12 cellular contexts compared by ENCODE assay signal in the genomic region with DNA sequence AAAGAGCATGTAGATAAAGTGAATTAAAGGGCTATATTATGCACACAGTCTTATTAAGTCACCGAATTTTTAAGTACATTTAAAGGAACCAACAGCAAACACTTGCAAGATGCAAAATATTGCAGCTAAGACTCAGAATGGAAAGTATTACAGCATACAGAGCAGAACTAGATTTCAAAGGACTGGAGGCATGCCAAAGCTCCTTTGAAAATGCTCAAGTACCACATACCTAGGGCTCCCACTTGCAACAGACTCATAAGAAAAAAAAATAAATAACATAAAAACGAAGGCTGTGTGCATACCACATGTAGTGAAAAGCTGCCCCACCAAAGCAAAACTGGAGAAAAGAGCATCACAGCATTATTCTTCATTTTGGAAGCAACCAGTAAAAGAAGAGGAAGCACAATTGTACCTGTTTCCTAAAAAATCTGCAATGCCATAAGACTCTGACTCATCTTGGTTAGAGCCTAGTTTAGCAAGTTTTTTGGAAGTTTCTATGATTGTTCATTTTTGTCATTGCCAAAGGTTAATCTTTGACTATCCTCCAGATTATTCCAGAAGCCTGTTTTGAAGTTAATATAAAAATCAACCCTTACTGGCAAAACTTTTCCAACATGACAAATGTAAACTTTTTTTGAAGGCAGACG.
DNase-seq lines count a peak whose midpoint lies in the region; ATAC-seq and TF ChIP-seq lines count a peak whose summit lies in the region.
"Had no signal": no experiment of that assay in that cellular context is flagged by ENCODE, and none has a peak within 500 bp of the region (broad histone marks: within the 10 kb centered on the region; RNA-seq: fewer than 3 reads in every experiment).

No MANE protein-coding gene starts in this region.

- H3K4me1 ChIP-seq in mammary epithelial cell (ENCODE audit: insufficient read depth, low read length): no peaks in the 10 kb centered on the region
- H3K4me1 ChIP-seq: suprapubic skin had no signal

- no peaks in the 10 kb centered on the region for H4K20me1 ChIP-seq in mammary epithelial cell (ENCODE audit: insufficient read depth, low read length)

- no peak overlapping the region for H3K4me3 ChIP-seq in mammary epithelial cell (replicated peaks in 1 of 3; ENCODE audit: insufficient read depth in 1 of 3, low read depth in 2 of 3, low read length in 3 of 3)
- H3K4me3 ChIP-seq in astrocyte of the cerebellum (ENCODE audit: low read depth, low read length): no peak overlapping the region
- H3K4me3 ChIP-seq: suprapubic skin had no signal

- WGBS in mammary epithelial cell (ENCODE audit: low coverage, missing lambda C conversion rate): 41% methylated on average over 3 of the region's 3 CpGs

- POLR2A ChIA-PET in MCF 10A (lab: Yijun Ruan, JAX): no interaction called here

- H3K36me3 ChIP-seq in mammary epithelial cell (ENCODE audit: insufficient read depth, low read length): no peaks in the 10 kb centered on the region
- H3K36me3 ChIP-seq: suprapubic skin had no signal

- no peak overlapping the region for H3K4me3 Mint-ChIP-seq in MCF 10A (ENCODE audit: unreplicated experiment)

- in situ Hi-C loops in mammary epithelial cell (cut with MboI; ENCODE audit: low sequenced_read_pairs in 2 of 2) (no loop called here), astrocyte of the cerebellum (cut with HindIII; ENCODE audit: low sequenced_read_pairs) (no loop called here)

- no peak overlapping the region for H3K27ac Mint-ChIP-seq in MCF 10A (ENCODE audit: low read depth, unreplicated experiment)

- peak; percentile 69 for DNase-seq in MCF 10A (ENCODE audit: unreplicated experiment)
- no peak for DNase-seq in mammary epithelial cell
- DNase-seq in astrocyte of the cerebellum (ENCODE audit: low read depth): peak; percentile 97
- peak; percentile 40 for DNase-seq in kidney glomerular epithelial cell (lab: John Stamatoyannopoulos, UW)
- DNase-seq in activated CD4-positive, alpha-beta T cell treated with anti-CD3 and anti-CD28 coated beads, Interleukin-2, amount 50 U/mL, for 4 hours: no peak
- no peak for DNase-seq in posterior cingulate gyrus
- DNase-seq: NCI-H1105, NCI-H526 treated with DMSO at 0.1 percent for 48 hours had no signal

- no peaks in the 10 kb centered on the region for H3K9me3 ChIP-seq in mammary epithelial cell (replicated peaks; ENCODE audit: insufficient read depth, low read length)
- H3K9me3 ChIP-seq: suprapubic skin had no signal

- no peak overlapping the region for H3K4me2 ChIP-seq in mammary epithelial cell (ENCODE audit: insufficient read depth, low read depth, low read length)

- H3K79me2 ChIP-seq in mammary epithelial cell (ENCODE audit: insufficient read depth, low read length): no peaks in the 10 kb centered on the region

- no peak for ATAC-seq in HG03442 (IDR thresholded peaks at IDR 0.05; ENCODE audit: unreplicated experiment)
- ATAC-seq in GM19452 (IDR thresholded peaks at IDR 0.05; ENCODE audit: unreplicated experiment): no peak

- dilution Hi-C loops in mammary epithelial cell (cut with HindIII; ENCODE audit: low sequenced_read_pairs): no loop called here

- CTCF ChIA-PET in MCF 10A (lab: Yijun Ruan, JAX) (no interaction called here), mammary epithelial cell (lab: Charles Lee; ENCODE audit: low non-redundant PET) (no interaction called here)

- TF ChIP-seq CTCF in MCF 10A (IDR thresholded peaks at IDR 0.05; ENCODE audit: unreplicated experiment): no peak
- no peak for TF ChIP-seq CTCF in mammary epithelial cell (conservative IDR thresholded peaks at IDR 0.05 in 1 of 2, IDR thresholded peaks at IDR 0.05 in 1 of 2; ENCODE audit: extremely low read depth in 1 of 2, insufficient read depth in 1 of 2, low read depth in 1 of 2, low read length in 2 of 2)
- no peak for TF ChIP-seq CTCF in astrocyte of the cerebellum (IDR thresholded peaks at IDR 0.05; ENCODE audit: low read depth, low read length, missing control alignments)

- H3K36me3 Mint-ChIP-seq in MCF 10A (ENCODE audit: insufficient read depth, unreplicated experiment): no peaks in the 10 kb centered on the region

- H3K9me3 Mint-ChIP-seq in MCF 10A (ENCODE audit: unreplicated experiment): no peaks in the 10 kb centered on the region

- H3K27me3 Mint-ChIP-seq in MCF 10A (ENCODE audit: insufficient read depth, unreplicated experiment): no peaks in the 10 kb centered on the region

- no peak overlapping the region for H2AFZ ChIP-seq in mammary epithelial cell (ENCODE audit: low read depth, low read length)

- peaks cover 2% of the 10 kb centered on the region for H3K27me3 ChIP-seq in mammary epithelial cell (ENCODE audit: insufficient read depth, low read length)
- H3K27me3 ChIP-seq: suprapubic skin had no signal

- peaks cover 12% of the 10 kb centered on the region for H3K4me1 Mint-ChIP-seq in MCF 10A (ENCODE audit: insufficient read depth, unreplicated experiment)

- H3K27ac ChIP-seq in mammary epithelial cell (ENCODE audit: insufficient read depth, low read depth, low read length): no peak overlapping the region
- H3K27ac ChIP-seq: HL-60, suprapubic skin had no signal

- H3K9ac ChIP-seq in mammary epithelial cell (ENCODE audit: insufficient read depth, low read length): no peak overlapping the region

- BruUV-seq in MCF 10A (replicated peaks; lab: Mats Ljungman, UMichigan) (no TSS peak), mammary epithelial cell (replicated peaks; lab: Mats Ljungman, UMichigan) (no TSS peak)

- intact Hi-C loops in MCF 10A (cut with micrococcal nuclease): no loop called here
- intact Hi-C loops in mammary epithelial cell (cut with micrococcal nuclease): no loop called here
- intact Hi-C loops in posterior cingulate gyrus (cut with DNase I): no loop called here

Comparison
In these comparisons a context has a peak if more than half of its experiments do, and no peak if none do; other contexts are left out.
1. DNase-seq: peak in MCF 10A (single experiment), astrocyte of the cerebellum (single experiment) and kidney glomerular epithelial cell (single experiment); none in mammary epithelial cell (single experiment), activated CD4-positive, alpha-beta T cell treated with anti-CD3 and anti-CD28 coated beads, Interleukin-2, amount 50 U/mL, for 4 hours (0 of 2) and posterior cingulate gyrus (0 of 10).